Comparison of ENCODE assay signal across 8 cellular contexts in genomic region chr17:7394452-7395191, GRCh38.
A peak's percentile ranks its signal among the peaks of the same experiment; 100 is the strongest.
DNase-seq lines count a peak whose midpoint lies in the region; ATAC-seq lines count a peak whose summit lies in the region.

TSS of gene PLSCR3 (minus strand) at chr17:7394525. CDS start at chr17:7394110, 415 bp downstream.

- DNase-seq in Ammon's horn (ENCODE audit: low spot score) (peak; percentile 86), NCI-H82 treated with DMSO at 0.1 percent for 48 hours (lab: John Stamatoyannopoulos, UW; ENCODE audit: unreplicated experiment) (peak; percentile 57), medulla oblongata (ENCODE audit: extremely low spot score) (peak; percentile 85)
- peak; percentile 95 for DNase-seq in activated CD8-positive, alpha-beta memory T cell treated with anti-CD3 and anti-CD28 coated beads for 24 hours
- peak; percentile 67 for DNase-seq in effector CD8-positive, alpha-beta T cell (lab: John Stamatoyannopoulos, UW)
- DNase-seq in stimulated activated CD4-positive, alpha-beta T cell treated with anti-CD3 and anti-CD28 coated beads, TNF-alpha, amount 100 ng/mL, for 4 hours (ENCODE audit: low read depth in 3 of 3) = peak; percentile 62 to 78 (median 67)

- ATAC-seq in GM19023 (IDR thresholded peaks at IDR 0.05; ENCODE audit: unreplicated experiment) = peak; percentile 86
- ATAC-seq in HG03354 (IDR thresholded peaks at IDR 0.05; ENCODE audit: poor library complexity, severe bottlenecking, unreplicated experiment) = peak; percentile 80

Comparison
In these comparisons a context has a peak if more than half of its experiments do, and no peak if none do; other contexts are left out.
1. Peak in every context shown above with its lines: DNase-seq and ATAC-seq.